In genomic region chr6:65126667-65127066, GRCh38 we compare ENCODE assay signal across 19 cellular contexts.
"Had no signal": no experiment of that assay in that cellular context is flagged by ENCODE, and none has a peak within 500 bp of the region (broad histone marks: within the 10 kb centered on the region; RNA-seq: fewer than 3 reads in every experiment).

No MANE protein-coding gene starts in this region.

- H3K9me3 Mint-ChIP-seq: activated naive CD8-positive, alpha-beta T cell treated with anti-CD3 and anti-CD28 coated beads, Interleukin-2, amount 10 ng/mL, durations not matched to agents 7 days and 5 days had no signal

- H3K36me3 Mint-ChIP-seq: activated CD8-positive, alpha-beta memory T cell treated with anti-CD3 and anti-CD28 coated beads, Interleukin-2, amount 10 ng/mL, durations not matched to agents 7 days and 5 days; activated naive CD8-positive, alpha-beta T cell treated with anti-CD3 and anti-CD28 coated beads, Interleukin-2, amount 10 ng/mL, durations not matched to agents 7 days and 5 days; memory B cell; stimulated activated effector memory CD8-positive, alpha-beta T cell treated with anti-CD3 and anti-CD28 coated beads, Interleukin-12 subunit alpha, Interleukin-12 subunit beta, amount 100 ng/mL, for 72 hours had no signal

- H3K27ac ChIP-seq: sigmoid colon, stomach, vagina had no signal

- H3K27ac Mint-ChIP-seq: activated B cell treated with CpG ODN at 0.5 μM for 24 hours; activated CD4-positive, alpha-beta memory T cell treated with anti-CD3 and anti-CD28 coated beads, Interleukin-2, amount 10 ng/mL, durations not matched to agents 7 days and 5 days; activated CD8-positive, alpha-beta memory T cell treated with anti-CD3 and anti-CD28 coated beads, Interleukin-2, amount 10 ng/mL, durations not matched to agents 7 days and 5 days; activated naive CD8-positive, alpha-beta T cell treated with anti-CD3 and anti-CD28 coated beads, Interleukin-2, amount 10 ng/mL, durations not matched to agents 7 days and 5 days; activated T-helper 17 cell treated with anti-CD3 and anti-CD28 coated beads, Interleukin-2, amount 50 U/mL, for 72 hours; memory B cell; natural killer cell; stimulated activated effector memory CD8-positive, alpha-beta T cell treated with anti-CD3 and anti-CD28 coated beads, Interleukin-12 subunit alpha, Interleukin-12 subunit beta, amount 100 ng/mL, for 72 hours had no signal

- H3K4me3 ChIP-seq: sigmoid colon, stomach, vagina had no signal

- H3K36me3 ChIP-seq: sigmoid colon, stomach, vagina had no signal

- ATAC-seq: activated CD8-positive, alpha-beta memory T cell treated with anti-CD3 and anti-CD28 coated beads, Interleukin-2, amount 10 ng/mL, durations not matched to agents 7 days and 5 days; activated T-helper 17 cell treated with anti-CD3 and anti-CD28 coated beads, Interleukin-2, amount 50 U/mL, for 72 hours; natural killer cell; stimulated activated effector memory CD8-positive, alpha-beta T cell treated with anti-CD3 and anti-CD28 coated beads, Interleukin-12 subunit alpha, Interleukin-12 subunit beta, amount 100 ng/mL, for 72 hours had no signal

- H3K4me1 ChIP-seq: sigmoid colon, stomach, vagina had no signal

- H3K4me1 Mint-ChIP-seq: activated B cell treated with CpG ODN at 0.5 μM for 24 hours; activated CD4-positive, alpha-beta memory T cell treated with anti-CD3 and anti-CD28 coated beads, Interleukin-2, amount 10 ng/mL, durations not matched to agents 7 days and 5 days; activated CD8-positive, alpha-beta memory T cell treated with anti-CD3 and anti-CD28 coated beads, Interleukin-2, amount 10 ng/mL, durations not matched to agents 7 days and 5 days; activated naive CD8-positive, alpha-beta T cell treated with anti-CD3 and anti-CD28 coated beads, Interleukin-2, amount 10 ng/mL, durations not matched to agents 7 days and 5 days; activated T-helper 17 cell treated with anti-CD3 and anti-CD28 coated beads, Interleukin-2, amount 50 U/mL, for 72 hours; memory B cell; natural killer cell; stimulated activated effector memory CD8-positive, alpha-beta T cell treated with anti-CD3 and anti-CD28 coated beads, Interleukin-12 subunit alpha, Interleukin-12 subunit beta, amount 100 ng/mL, for 72 hours had no signal

- H3K27me3 ChIP-seq: sigmoid colon, stomach, vagina had no signal

- H3K4me3 Mint-ChIP-seq: activated B cell treated with CpG ODN at 0.5 μM for 24 hours; activated CD4-positive, alpha-beta memory T cell treated with anti-CD3 and anti-CD28 coated beads, Interleukin-2, amount 10 ng/mL, durations not matched to agents 7 days and 5 days; activated CD8-positive, alpha-beta memory T cell treated with anti-CD3 and anti-CD28 coated beads, Interleukin-2, amount 10 ng/mL, durations not matched to agents 7 days and 5 days; activated naive CD8-positive, alpha-beta T cell treated with anti-CD3 and anti-CD28 coated beads, Interleukin-2, amount 10 ng/mL, durations not matched to agents 7 days and 5 days; activated T-helper 17 cell treated with anti-CD3 and anti-CD28 coated beads, Interleukin-2, amount 50 U/mL, for 72 hours; memory B cell; natural killer cell; stimulated activated effector memory CD8-positive, alpha-beta T cell treated with anti-CD3 and anti-CD28 coated beads, Interleukin-12 subunit alpha, Interleukin-12 subunit beta, amount 100 ng/mL, for 72 hours had no signal

- DNase-seq: activated B cell treated with CpG ODN at 0.5 μM for 24 hours; activated CD4-positive, alpha-beta memory T cell treated with anti-CD3 and anti-CD28 coated beads, Interleukin-2, amount 10 ng/mL, durations not matched to agents 7 days and 5 days; activated CD4-positive, alpha-beta T cell treated with anti-CD3 and anti-CD28 coated beads for 4 hours; activated CD8-positive, alpha-beta memory T cell treated with anti-CD3 and anti-CD28 coated beads, Interleukin-2, amount 10 ng/mL, durations not matched to agents 7 days and 5 days; activated naive CD4-positive, alpha-beta T cell; activated naive CD8-positive, alpha-beta T cell treated with anti-CD3 and anti-CD28 coated beads, Interleukin-2, amount 10 ng/mL, durations not matched to agents 7 days and 5 days; amygdala; dermis blood vessel endothelial cell; effector memory CD4-positive, alpha-beta T cell; natural killer cell; nucleus accumbens; sigmoid colon; stimulated activated CD4-positive, alpha-beta T cell treated with anti-CD3 and anti-CD28 coated beads, Interleukin-4, amount 100 ng/mL, for 24 hours; stomach; trophoblast cell had no signal

- H3K27me3 Mint-ChIP-seq: activated B cell treated with CpG ODN at 0.5 μM for 24 hours; activated CD4-positive, alpha-beta memory T cell treated with anti-CD3 and anti-CD28 coated beads, Interleukin-2, amount 10 ng/mL, durations not matched to agents 7 days and 5 days; activated CD8-positive, alpha-beta memory T cell treated with anti-CD3 and anti-CD28 coated beads, Interleukin-2, amount 10 ng/mL, durations not matched to agents 7 days and 5 days; activated naive CD8-positive, alpha-beta T cell treated with anti-CD3 and anti-CD28 coated beads, Interleukin-2, amount 10 ng/mL, durations not matched to agents 7 days and 5 days; activated T-helper 17 cell treated with anti-CD3 and anti-CD28 coated beads, Interleukin-2, amount 50 U/mL, for 72 hours; memory B cell had no signal

- H3K9me3 ChIP-seq: sigmoid colon, stomach, vagina had no signal
